ENCODE assay signal across 21 cellular contexts in genomic region chr2:20418519-20418918, GRCh38. TPM values are rescaled to one million over a fixed set of nuclear protein-coding genes. Genes with fewer than 3 reads are reported as not detected.
DNase-seq lines count a peak whose midpoint lies in the region; ATAC-seq and TF ChIP-seq lines count a peak whose summit lies in the region.
"Had no signal": no experiment of that assay in that cellular context is flagged by ENCODE, and none has a peak within 500 bp of the region (broad histone marks: within the 10 kb centered on the region; RNA-seq: fewer than 3 reads in every experiment).

No MANE protein-coding gene starts in this region.

- peak overlapping the region; percentile 92 for H2AFZ ChIP-seq in neural progenitor cell (replicated peaks)

- no peak for TF ChIP-seq EP300 in gastroesophageal sphincter (IDR thresholded peaks at IDR 0.05)

- no peaks in the 10 kb centered on the region for H3K27me3 ChIP-seq in SJSA1 (replicated peaks)
- no peaks in the 10 kb centered on the region for H3K27me3 ChIP-seq in gastroesophageal sphincter
- no peaks in the 10 kb centered on the region for H3K27me3 ChIP-seq in neural progenitor cell
- no peaks in the 10 kb centered on the region for H3K27me3 ChIP-seq in thyroid gland

- 48 to 67% methylated on average over 2 to 3 of the region's 3 CpGs for WGBS in gastroesophageal sphincter (ENCODE audit: low coverage in 1 of 2), 2 donors
- WGBS in thyroid gland, 2 donors, result 74% methylated on average over 3 of the region's 3 CpGs

- H3K4me3 ChIP-seq in SJSA1 (no peak overlapping the region), gastroesophageal sphincter (no peak overlapping the region), neural progenitor cell (no peak overlapping the region), thyroid gland (replicated peaks in 1 of 3) (no peak overlapping the region)
- H3K4me3 ChIP-seq: K562 had no signal

- no peak overlapping the region for H3K4me2 ChIP-seq in neural progenitor cell

- H3K9me3 Mint-ChIP-seq in neural progenitor cell, result peaks cover 7% of the 10 kb centered on the region
- H3K9me3 Mint-ChIP-seq: activated T-helper 2 cell treated with anti-CD3 and anti-CD28 coated beads, Interferon-gamma antibody, Interleukin-2, Interleukin-4, amounts not matched to agents 10 μg/mL and 5 μg/mL and 100 μg/mL, durations not matched to agents 14 hours and 24 hours and 36 hours had no signal

- no peak overlapping the region for H3K4me3 Mint-ChIP-seq in neural progenitor cell
- H3K4me3 Mint-ChIP-seq: CD8-positive, alpha-beta T cell had no signal

- no peak overlapping the region for H3K27ac Mint-ChIP-seq in neural progenitor cell
- H3K27ac Mint-ChIP-seq: activated T-helper 2 cell treated with anti-CD3 and anti-CD28 coated beads, Interferon-gamma antibody, Interleukin-2, Interleukin-4, amounts not matched to agents 10 μg/mL and 5 μg/mL and 100 μg/mL, durations not matched to agents 14 hours and 24 hours and 36 hours; CD8-positive, alpha-beta T cell had no signal

- ATAC-seq in gastroesophageal sphincter (no peak), GM19455 (IDR thresholded peaks at IDR 0.05; ENCODE audit: unreplicated experiment) (no peak), HG02840 (IDR thresholded peaks at IDR 0.05; ENCODE audit: low FRiP score, unreplicated experiment) (no peak), GM19395 (IDR thresholded peaks at IDR 0.05; ENCODE audit: unreplicated experiment) (no peak)
- ATAC-seq: CD8-positive, alpha-beta T cell had no signal

- H3K79me2 ChIP-seq in neural progenitor cell (ENCODE audit: low read depth), result no peaks in the 10 kb centered on the region

- no peaks in the 10 kb centered on the region for H3K36me3 ChIP-seq in SJSA1
- no peaks in the 10 kb centered on the region for H3K36me3 ChIP-seq in gastroesophageal sphincter
- no peaks in the 10 kb centered on the region for H3K36me3 ChIP-seq in neural progenitor cell
- H3K36me3 ChIP-seq in thyroid gland, result no peaks in the 10 kb centered on the region

- DNase-seq in SJSA1 (ENCODE audit: low read depth in 1 of 2, low spot score in 2 of 2) (no peak), neural progenitor cell (ENCODE audit: low spot score) (no peak), thyroid gland (no peak), caudate nucleus (lab: John Stamatoyannopoulos, UW) (no peak)
- DNase-seq: activated CD4-positive, alpha-beta T cell treated with anti-CD3 and anti-CD28 coated beads for 48 hours; GF-D8; GOT3; midbrain; MV-4-11; NCI-H1694 treated with DMSO at 0.1 percent for 48 hours; NCI-H82; OCI-M1; SIG-M5; T-helper 1 cell had no signal

- intact Hi-C loops in thyroid gland (cut with DNase I), result no loop called here

- peaks cover 22% of the 10 kb centered on the region for H3K4me1 Mint-ChIP-seq in neural progenitor cell

- H4K20me1 ChIP-seq in neural progenitor cell (ENCODE audit: low read depth), result no peaks in the 10 kb centered on the region

- H3K27ac ChIP-seq in SJSA1 (peak overlapping the region; percentile 61; the same call in 1 of the 2 replicates), gastroesophageal sphincter (peak overlapping the region; percentile 19 to 83 (median 62)), neural progenitor cell (no peak overlapping the region), thyroid gland (peak overlapping the region; percentile 16 to 84 (median 77)), caudate nucleus (ENCODE audit: low read depth, low read length) (no peak overlapping the region)

- no peak for TF ChIP-seq POLR2A in gastroesophageal sphincter (IDR thresholded peaks at IDR 0.05)
- no peak for TF ChIP-seq POLR2A in thyroid gland (IDR thresholded peaks at IDR 0.05)

- H3F3A ChIP-seq in neural progenitor cell (ENCODE audit: low read depth), result peaks cover 10% of the 10 kb centered on the region

- H3K4me1 ChIP-seq in SJSA1 (replicated peaks) (peaks cover 44% of the 10 kb centered on the region), gastroesophageal sphincter (peaks cover 0 to 55% (median 29%) of the 10 kb centered on the region in 3 donors), neural progenitor cell (peaks cover 18% of the 10 kb centered on the region), thyroid gland (peaks cover 30 to 36% of the 10 kb centered on the region in 2 donors)

- H3K36me3 Mint-ChIP-seq in neural progenitor cell, result no peaks in the 10 kb centered on the region
- H3K36me3 Mint-ChIP-seq: CD8-positive, alpha-beta T cell had no signal

- TF ChIP-seq CTCF in gastroesophageal sphincter (IDR thresholded peaks at IDR 0.05), result no peak
- no peak for TF ChIP-seq CTCF in neural progenitor cell (IDR thresholded peaks at IDR 0.05)
- no peak for TF ChIP-seq CTCF in thyroid gland (IDR thresholded peaks at IDR 0.05)

- H3K9ac ChIP-seq in neural progenitor cell, result no peak overlapping the region

- H3K9me3 ChIP-seq in SJSA1 (replicated peaks) (no peaks in the 10 kb centered on the region), gastroesophageal sphincter (no peaks in the 10 kb centered on the region), neural progenitor cell (ENCODE audit: low read depth) (no peaks in the 10 kb centered on the region), thyroid gland (no peaks in the 10 kb centered on the region)

- H3K27me3 Mint-ChIP-seq in neural progenitor cell (ENCODE audit: insufficient read depth, low read depth), result peaks cover 14% of the 10 kb centered on the region

RNA-seq across cellular contexts. Expression of gene RHOB, which starts 28.4 kb away (rescaled TPM):
- 399 and 453 TPM in 2 replicates for total RNA-seq in SJSA1 (2014; rRNA removed; shearing (Covaris generic))
- total RNA-seq in gastroesophageal sphincter (1,000 to 10,000 TPM; 1,174 to 1,482 (median 1,322) TPM), neural progenitor cell (ENCODE audit: low replicate concordance) (16.1 and 28.7 TPM in 2 replicates), thyroid gland (100 to 1,000 TPM; 238 to 381 (median 271) TPM)

Comparison
In these comparisons a context has a peak if more than half of its experiments do, and no peak if none do; other contexts are left out.
1. H3K27ac ChIP-seq: peak in SJSA1 (single experiment), gastroesophageal sphincter (4 of 4) and thyroid gland (3 of 3); none in neural progenitor cell (single experiment) and caudate nucleus (single experiment).